In the genomic region with DNA sequence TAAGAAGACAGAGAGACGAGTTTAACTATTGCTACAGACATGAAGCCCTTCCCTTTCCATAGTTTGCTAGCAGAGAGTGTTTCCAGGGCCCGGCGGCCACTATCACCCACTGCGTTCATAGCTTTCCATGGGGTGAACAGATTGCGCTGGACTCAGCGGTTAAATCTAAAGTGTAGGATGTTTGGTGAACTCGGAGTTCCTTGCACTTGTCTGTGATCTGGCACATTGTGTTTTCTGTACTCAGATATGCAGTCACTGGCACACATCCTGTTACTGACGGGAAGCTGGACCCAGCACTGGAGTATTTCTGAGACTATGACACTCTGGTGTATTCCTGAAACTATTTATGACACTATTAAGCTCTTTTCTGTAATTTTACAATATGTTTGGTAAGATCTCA, we compare ENCODE assay signal across 1 cellular context.
TF ChIP-seq lines count a peak whose summit lies in the region.

No MANE protein-coding gene starts in this region.

TF ChIP-seq in GM12878, 131 proteins besides CTCF, POLR2A, EP300 and RAD21:
- TF ChIP-seq MYC (IDR thresholded peaks at IDR 0.05; ENCODE audit: insufficient read depth, insufficient read length, insufficient replicate concordance, low read length, severe bottlenecking), result no peak
- no peak for TF ChIP-seq CBX3 (IDR thresholded peaks at IDR 0.05; ENCODE audit: borderline replicate concordance, low read depth)
- TF ChIP-seq TCF3 (IDR thresholded peaks at IDR 0.05; ENCODE audit: borderline replicate concordance, insufficient read depth, low read depth, low read length), result no peak
- no peak for TF ChIP-seq ZNF384 (IDR thresholded peaks at IDR 0.05; ENCODE audit: borderline replicate concordance, low read depth, low read length)
- TF ChIP-seq, protein P1, sequence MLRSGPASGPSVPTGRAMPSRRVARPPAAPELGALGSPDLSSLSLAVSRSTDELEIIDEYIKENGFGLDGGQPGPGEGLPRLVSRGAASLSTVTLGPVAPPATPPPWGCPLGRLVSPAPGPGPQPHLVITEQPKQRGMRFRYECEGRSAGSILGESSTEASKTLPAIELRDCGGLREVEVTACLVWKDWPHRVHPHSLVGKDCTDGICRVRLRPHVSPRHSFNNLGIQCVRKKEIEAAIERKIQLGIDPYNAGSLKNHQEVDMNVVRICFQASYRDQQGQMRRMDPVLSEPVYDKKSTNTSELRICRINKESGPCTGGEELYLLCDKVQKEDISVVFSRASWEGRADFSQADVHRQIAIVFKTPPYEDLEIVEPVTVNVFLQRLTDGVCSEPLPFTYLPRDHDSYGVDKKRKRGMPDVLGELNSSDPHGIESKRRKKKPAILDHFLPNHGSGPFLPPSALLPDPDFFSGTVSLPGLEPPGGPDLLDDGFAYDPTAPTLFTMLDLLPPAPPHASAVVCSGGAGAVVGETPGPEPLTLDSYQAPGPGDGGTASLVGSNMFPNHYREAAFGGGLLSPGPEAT (IDR thresholded peaks at IDR 0.05; ENCODE audit: low read depth), result no peak
- TF ChIP-seq, protein P2, sequence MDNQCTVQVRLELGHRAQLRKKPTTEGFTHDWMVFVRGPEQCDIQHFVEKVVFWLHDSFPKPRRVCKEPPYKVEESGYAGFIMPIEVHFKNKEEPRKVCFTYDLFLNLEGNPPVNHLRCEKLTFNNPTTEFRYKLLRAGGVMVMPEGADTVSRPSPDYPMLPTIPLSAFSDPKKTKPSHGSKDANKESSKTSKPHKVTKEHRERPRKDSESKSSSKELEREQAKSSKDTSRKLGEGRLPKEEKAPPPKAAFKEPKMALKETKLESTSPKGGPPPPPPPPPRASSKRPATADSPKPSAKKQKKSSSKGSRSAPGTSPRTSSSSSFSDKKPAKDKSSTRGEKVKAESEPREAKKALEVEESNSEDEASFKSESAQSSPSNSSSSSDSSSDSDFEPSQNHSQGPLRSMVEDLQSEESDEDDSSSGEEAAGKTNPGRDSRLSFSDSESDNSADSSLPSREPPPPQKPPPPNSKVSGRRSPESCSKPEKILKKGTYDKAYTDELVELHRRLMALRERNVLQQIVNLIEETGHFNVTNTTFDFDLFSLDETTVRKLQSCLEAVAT (IDR thresholded peaks at IDR 0.05), result no peak
- TF ChIP-seq, protein P3, sequence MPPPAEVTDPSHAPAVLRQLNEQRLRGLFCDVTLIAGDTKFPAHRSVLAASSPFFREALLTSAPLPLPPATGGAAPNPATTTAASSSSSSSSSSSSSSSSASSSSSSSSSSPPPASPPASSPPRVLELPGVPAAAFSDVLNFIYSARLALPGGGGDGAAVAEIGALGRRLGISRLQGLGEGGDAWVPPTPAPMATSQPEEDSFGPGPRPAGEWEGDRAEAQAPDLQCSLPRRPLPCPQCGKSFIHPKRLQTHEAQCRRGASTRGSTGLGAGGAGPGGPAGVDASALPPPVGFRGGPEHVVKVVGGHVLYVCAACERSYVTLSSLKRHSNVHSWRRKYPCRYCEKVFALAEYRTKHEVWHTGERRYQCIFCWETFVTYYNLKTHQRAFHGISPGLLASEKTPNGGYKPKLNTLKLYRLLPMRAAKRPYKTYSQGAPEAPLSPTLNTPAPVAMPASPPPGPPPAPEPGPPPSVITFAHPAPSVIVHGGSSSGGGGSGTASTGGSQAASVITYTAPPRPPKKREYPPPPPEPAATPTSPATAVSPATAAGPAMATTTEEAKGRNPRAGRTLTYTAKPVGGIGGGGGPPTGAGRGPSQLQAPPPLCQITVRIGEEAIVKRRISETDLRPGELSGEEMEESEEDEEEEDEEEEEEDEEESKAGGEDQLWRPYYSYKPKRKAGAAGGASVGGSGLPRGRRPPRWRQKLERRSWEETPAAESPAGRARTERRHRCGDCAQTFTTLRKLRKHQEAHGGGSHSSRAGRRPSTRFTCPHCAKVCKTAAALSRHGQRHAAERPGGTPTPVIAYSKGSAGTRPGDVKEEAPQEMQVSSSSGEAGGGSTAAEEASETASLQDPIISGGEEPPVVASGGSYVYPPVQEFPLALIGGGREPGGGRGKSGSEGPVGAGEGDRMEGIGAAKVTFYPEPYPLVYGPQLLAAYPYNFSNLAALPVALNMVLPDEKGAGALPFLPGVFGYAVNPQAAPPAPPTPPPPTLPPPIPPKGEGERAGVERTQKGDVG (CRISPR knock-in tag; IDR thresholded peaks at IDR 0.05), result no peak
TF ChIP-seq in GM12878: peak in this region for 0.
